8 cellular contexts compared by ENCODE assay signal in the genomic region with DNA sequence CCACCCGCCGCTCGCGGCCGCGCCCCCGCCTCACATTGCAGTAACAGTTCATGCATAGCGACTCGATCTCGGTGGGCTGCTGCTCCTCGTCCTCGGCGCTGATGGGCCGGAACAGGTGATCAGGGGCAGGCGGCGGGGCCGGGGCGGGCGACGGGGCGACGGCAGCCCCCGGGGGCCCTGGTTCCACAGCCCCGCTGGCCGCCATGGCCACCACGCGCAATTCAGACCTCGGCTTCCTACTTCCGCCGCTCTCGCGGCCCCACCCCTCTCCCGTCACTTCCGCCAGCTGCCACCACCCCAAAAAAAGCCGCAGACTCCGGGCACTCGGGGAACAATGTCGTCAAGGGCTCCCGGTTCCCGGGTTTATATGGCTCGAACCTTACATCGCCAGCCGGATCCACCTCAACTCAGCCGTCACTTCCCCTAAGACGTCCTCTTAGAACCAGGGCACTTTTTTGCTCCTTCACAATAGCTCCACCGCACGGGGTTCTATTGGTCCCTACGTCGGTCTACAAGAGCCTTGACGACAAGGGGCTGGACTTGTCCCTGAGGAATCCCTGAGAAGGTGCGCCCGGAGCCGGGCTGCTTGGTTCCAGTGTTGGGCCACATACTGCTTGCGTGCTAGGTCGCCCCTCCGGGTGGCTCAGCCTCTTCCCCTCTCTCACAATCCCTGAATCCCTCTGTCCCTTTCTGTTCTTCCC. TPM values are rescaled to one million over a fixed set of nuclear protein-coding genes. Genes with fewer than 3 reads are reported as not detected.
DNase-seq lines count a peak whose midpoint lies in the region; ATAC-seq and TF ChIP-seq lines count a peak whose summit lies in the region.

A gene with protein sequence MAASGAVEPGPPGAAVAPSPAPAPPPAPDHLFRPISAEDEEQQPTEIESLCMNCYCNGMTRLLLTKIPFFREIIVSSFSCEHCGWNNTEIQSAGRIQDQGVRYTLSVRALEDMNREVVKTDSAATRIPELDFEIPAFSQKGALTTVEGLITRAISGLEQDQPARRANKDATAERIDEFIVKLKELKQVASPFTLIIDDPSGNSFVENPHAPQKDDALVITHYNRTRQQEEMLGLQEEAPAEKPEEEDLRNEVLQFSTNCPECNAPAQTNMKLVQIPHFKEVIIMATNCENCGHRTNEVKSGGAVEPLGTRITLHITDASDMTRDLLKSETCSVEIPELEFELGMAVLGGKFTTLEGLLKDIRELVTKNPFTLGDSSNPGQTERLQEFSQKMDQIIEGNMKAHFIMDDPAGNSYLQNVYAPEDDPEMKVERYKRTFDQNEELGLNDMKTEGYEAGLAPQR (minus strand): TSS at position 238 of the 701 bp plus-strand sequence. CDS start 33 bp downstream, at position 205.

- TF ChIP-seq RAD21 in IMR-90 (IDR thresholded peaks at IDR 0.05; ENCODE audit: low read length), result no peak

- peaks cover 50% of the 10 kb centered on the region for H3K4me1 Mint-ChIP-seq in activated T-helper 1 cell treated with anti-CD3 and anti-CD28 coated beads, Interleukin-12 subunit alpha, Interleukin-12 subunit beta, Interleukin-2, Interleukin-4 antibody, amounts not matched to agents 30 ng/mL and 10 ng/mL and 1 ng/mL, durations not matched to agents 14 hours and 24 hours and 36 hours (ENCODE audit: low read depth)
- H3K4me1 Mint-ChIP-seq in naive B cell, result peaks cover 24 to 41% (median 36%) of the 10 kb centered on the region in 3 donors
- H3K4me1 Mint-ChIP-seq in stimulated activated effector memory CD8-positive, alpha-beta T cell treated with anti-CD3 and anti-CD28 coated beads, Interleukin-12 subunit alpha, Interleukin-12 subunit beta, amount 100 ng/mL, for 72 hours, result peaks cover 67% of the 10 kb centered on the region

- H4K8ac ChIP-seq in IMR-90 (ENCODE audit: low read depth in 2 of 2, low read length in 2 of 2), result peak within 1 kb of the TSS; percentile 96 to 98

- peak within 1 kb of the TSS; percentile 93 for H3K23ac ChIP-seq in IMR-90 (ENCODE audit: low read depth, low read length)

- peak within 1 kb of the TSS; percentile 94 for H3K9ac ChIP-seq in IMR-90 (ENCODE audit: low read depth, low read length)

- H2AK9ac ChIP-seq in IMR-90 (replicated peaks; ENCODE audit: low read depth, low read length, poor library complexity), result peak within 1 kb of the TSS; percentile 92

- peaks cover 8% of the 10 kb centered on the region for H3K4me1 ChIP-seq in IMR-90 (ENCODE audit: control insufficient read depth, insufficient read depth, low read length)

- peak within 1 kb of the TSS; percentile 81 for H3K27ac ChIP-seq in IMR-90 (ENCODE audit: insufficient read depth, low read length)

- peak within 1 kb of the TSS; percentile 89 for H2AK5ac ChIP-seq in IMR-90 (ENCODE audit: low read depth, low read length)

- H3K4me2 ChIP-seq in IMR-90 (ENCODE audit: low read depth, low read length), result peak within 1 kb of the TSS; percentile 97

- peak within 1 kb of the TSS; percentile 30; the same call in 1 of the 3 replicates for H2BK15ac ChIP-seq in IMR-90 (ENCODE audit: low read depth, low read length)

- no TSS peak for BruUV-seq in IMR-90 (replicated peaks; lab: Mats Ljungman, UMichigan)

- peak within 1 kb of the TSS; percentile 75 for H2BK5ac ChIP-seq in IMR-90 (ENCODE audit: low read depth, low read length, poor library complexity, severe bottlenecking)

- H3K27me3 Mint-ChIP-seq in activated T-helper 1 cell treated with anti-CD3 and anti-CD28 coated beads, Interleukin-12 subunit alpha, Interleukin-12 subunit beta, Interleukin-2, Interleukin-4 antibody, amounts not matched to agents 30 ng/mL and 10 ng/mL and 1 ng/mL, durations not matched to agents 14 hours and 24 hours and 36 hours (ENCODE audit: insufficient read depth), result no peaks in the 10 kb centered on the region
- peaks cover 0 to 9% (median 2%) of the 10 kb centered on the region in 3 donors for H3K27me3 Mint-ChIP-seq in naive B cell

- peak within 1 kb of the TSS; percentile 93 for H4K5ac ChIP-seq in IMR-90 (ENCODE audit: low read depth, low read length)

- DNase-seq in DMS 273 (lab: John Stamatoyannopoulos, UW; ENCODE audit: unreplicated experiment), result peak; percentile 72
- DNase-seq in IMR-90, result peak; percentile 56
- DNase-seq in RPMI7951 (ENCODE audit: low read depth), result peak; percentile 67
- peak; percentile 84 for DNase-seq in activated T-helper 1 cell treated with anti-CD3 and anti-CD28 coated beads, Interleukin-12 subunit alpha, Interleukin-12 subunit beta, Interleukin-2, Interleukin-4 antibody, amounts not matched to agents 30 ng/mL and 10 ng/mL and 1 ng/mL, durations not matched to agents 14 hours and 24 hours and 36 hours (ENCODE audit: low spot score)
- DNase-seq in fibroblast of gingiva (ENCODE audit: low read depth), result peak; percentile 63
- peak; percentile 82 for DNase-seq in naive B cell
- peak; percentile 65 to 89 for DNase-seq in stimulated activated effector memory CD8-positive, alpha-beta T cell treated with anti-CD3 and anti-CD28 coated beads, Interleukin-12 subunit alpha, Interleukin-12 subunit beta, amount 100 ng/mL, for 72 hours (ENCODE audit: low spot score in 2 of 2)

- TF ChIP-seq CTCF in IMR-90 (conservative IDR thresholded peaks at IDR 0.05; ENCODE audit: low read depth, low read length), result no peak

- no peaks in the 10 kb centered on the region for H3K9me3 ChIP-seq in IMR-90 (ENCODE audit: control insufficient read depth, insufficient read depth, low read length)

- intact Hi-C loops in IMR-90 (cut with micrococcal nuclease), result loop anchor here (1.0 kb wide), 1 partner anchor 48 kb away; no protein-coding TSS in a partner anchor
- intact Hi-C loops in activated T-helper 1 cell treated with anti-CD3 and anti-CD28 coated beads, Interleukin-12 subunit alpha, Interleukin-12 subunit beta, Interleukin-2, Interleukin-4 antibody, amounts not matched to agents 30 ng/mL and 10 ng/mL and 1 ng/mL, durations not matched to agents 14 hours and 24 hours and 36 hours (cut with micrococcal nuclease), result loop anchor here (1.0 to 5.0 kb wide), 6 partner anchors 15 to 539 kb away; a partner anchor contains a TSS

- no peak within 1 kb of the TSS; the same call in 1 of the 2 replicates for H2BK20ac ChIP-seq in IMR-90 (ENCODE audit: low read depth, low read length)

- peaks cover 38% of the 10 kb centered on the region for H3K36me3 Mint-ChIP-seq in activated T-helper 1 cell treated with anti-CD3 and anti-CD28 coated beads, Interleukin-12 subunit alpha, Interleukin-12 subunit beta, Interleukin-2, Interleukin-4 antibody, amounts not matched to agents 30 ng/mL and 10 ng/mL and 1 ng/mL, durations not matched to agents 14 hours and 24 hours and 36 hours (ENCODE audit: low read depth)
- H3K36me3 Mint-ChIP-seq in naive B cell, result peaks cover 15 to 19% of the 10 kb centered on the region in 2 donors
- H3K36me3 Mint-ChIP-seq in stimulated activated effector memory CD8-positive, alpha-beta T cell treated with anti-CD3 and anti-CD28 coated beads, Interleukin-12 subunit alpha, Interleukin-12 subunit beta, amount 100 ng/mL, for 72 hours, result peaks cover 50% of the 10 kb centered on the region

- H3K4me3 ChIP-seq in IMR-90 (ENCODE audit: insufficient read depth, low read depth, low read length), result peak within 1 kb of the TSS; percentile 67

- H2BK120ac ChIP-seq in IMR-90 (ENCODE audit: low read depth, low read length), result peak within 1 kb of the TSS; percentile 88

- H3K18ac ChIP-seq in IMR-90 (ENCODE audit: low read depth, low read length), result peak within 1 kb of the TSS; percentile 86

- H3K9me3 Mint-ChIP-seq in activated T-helper 1 cell treated with anti-CD3 and anti-CD28 coated beads, Interleukin-12 subunit alpha, Interleukin-12 subunit beta, Interleukin-2, Interleukin-4 antibody, amounts not matched to agents 30 ng/mL and 10 ng/mL and 1 ng/mL, durations not matched to agents 14 hours and 24 hours and 36 hours, result no peaks in the 10 kb centered on the region
- H3K9me3 Mint-ChIP-seq in naive B cell, result no peaks in the 10 kb centered on the region
- H3K9me3 Mint-ChIP-seq in stimulated activated effector memory CD8-positive, alpha-beta T cell treated with anti-CD3 and anti-CD28 coated beads, Interleukin-12 subunit alpha, Interleukin-12 subunit beta, amount 100 ng/mL, for 72 hours, result no peaks in the 10 kb centered on the region

- peak; percentile 85 for TF ChIP-seq POLR2A in IMR-90 (IDR thresholded peaks at IDR 0.05; ENCODE audit: low read depth, low read length)

- dilution Hi-C loops in IMR-90 (cut with HindIII; ENCODE audit: low sequenced_read_pairs, unreplicated experiment), result no loop called here

- POLR2A ChIA-PET in IMR-90 (lab: Charles Lee; ENCODE audit: unreplicated experiment), result no interaction called here

- in situ Hi-C loops in IMR-90 (cut with MboI; ENCODE audit: low sequenced_read_pairs), result loop anchor here (5.0 kb wide), 1 partner anchor 444 kb away; a partner anchor contains a TSS

- 4% methylated on average over 13 of the region's 56 CpGs; no CpG with 5 or more reads in 1 of the 2 experiments for WGBS in IMR-90 (ENCODE audit: extremely low coverage in 2 of 2, insufficient read length in 1 of 2), 2 experiments

- peaks cover 21% of the 10 kb centered on the region; the same call in 1 of the 2 replicates for H3K9me1 ChIP-seq in IMR-90 (ENCODE audit: insufficient read depth, low read length)

- peak within 1 kb of the TSS; percentile 92 for H3K4ac ChIP-seq in IMR-90 (ENCODE audit: low read depth, low read length)

- peak within 1 kb of the TSS; percentile 75 for H4K91ac ChIP-seq in IMR-90 (ENCODE audit: insufficient read depth, low read depth, low read length)

- peak within 1 kb of the TSS; percentile 95 for H2AFZ ChIP-seq in IMR-90 (replicated peaks; ENCODE audit: low read length, poor library complexity)

- CTCF ChIA-PET in IMR-90 (lab: Yijun Ruan, JAX), result interaction anchor here (0.5 to 1.3 kb wide), 2 partner anchors 48 to 209 kb away, joined by 3 to 5 read pairs; no protein-coding TSS in a partner anchor

- no peaks in the 10 kb centered on the region for H3K27me3 ChIP-seq in IMR-90 (ENCODE audit: control insufficient read depth, insufficient read depth, low read length)

- peaks cover 28% of the 10 kb centered on the region for H3K36me3 ChIP-seq in IMR-90 (ENCODE audit: control insufficient read depth, insufficient read depth, low read length)

- H3K56ac ChIP-seq in IMR-90 (ENCODE audit: extremely low read depth, insufficient read depth, low read length), result peak within 1 kb of the TSS; percentile 87

- peaks cover 39 to 53% of the 10 kb centered on the region in 2 experiments for H3K79me1 ChIP-seq in IMR-90 (ENCODE audit: low read depth in 1 of 2, low read length in 2 of 2)

- H3K4me3 Mint-ChIP-seq in activated T-helper 1 cell treated with anti-CD3 and anti-CD28 coated beads, Interleukin-12 subunit alpha, Interleukin-12 subunit beta, Interleukin-2, Interleukin-4 antibody, amounts not matched to agents 30 ng/mL and 10 ng/mL and 1 ng/mL, durations not matched to agents 14 hours and 24 hours and 36 hours, result peak within 1 kb of the TSS; percentile 90
- H3K4me3 Mint-ChIP-seq in naive B cell, result peak within 1 kb of the TSS; percentile 77 to 99 (median 98)
- peak within 1 kb of the TSS; percentile 91 for H3K4me3 Mint-ChIP-seq in stimulated activated effector memory CD8-positive, alpha-beta T cell treated with anti-CD3 and anti-CD28 coated beads, Interleukin-12 subunit alpha, Interleukin-12 subunit beta, amount 100 ng/mL, for 72 hours

- peak; percentile 85 for ATAC-seq in GM21515 (IDR thresholded peaks at IDR 0.05; ENCODE audit: unreplicated experiment)
- ATAC-seq in IMR-90 (ENCODE audit: low read depth), result peak; percentile 88
- peak; percentile 92 to 93 for ATAC-seq in naive B cell (ENCODE audit: low read depth in 2 of 2)
- peak; percentile 88 for ATAC-seq in stimulated activated effector memory CD8-positive, alpha-beta T cell treated with anti-CD3 and anti-CD28 coated beads, Interleukin-12 subunit alpha, Interleukin-12 subunit beta, amount 100 ng/mL, for 72 hours

- H3K27ac Mint-ChIP-seq in activated T-helper 1 cell treated with anti-CD3 and anti-CD28 coated beads, Interleukin-12 subunit alpha, Interleukin-12 subunit beta, Interleukin-2, Interleukin-4 antibody, amounts not matched to agents 30 ng/mL and 10 ng/mL and 1 ng/mL, durations not matched to agents 14 hours and 24 hours and 36 hours, result peak within 1 kb of the TSS; percentile 88
- H3K27ac Mint-ChIP-seq in naive B cell, result peak within 1 kb of the TSS; percentile 93 to 98 (median 98)
- H3K27ac Mint-ChIP-seq in stimulated activated effector memory CD8-positive, alpha-beta T cell treated with anti-CD3 and anti-CD28 coated beads, Interleukin-12 subunit alpha, Interleukin-12 subunit beta, amount 100 ng/mL, for 72 hours, result peak within 1 kb of the TSS; percentile 96

- H3K14ac ChIP-seq in IMR-90 (replicated peaks; ENCODE audit: low read depth, low read length), result peak within 1 kb of the TSS; percentile 99

- 0 out of 2 replicates have a peak, but pooled peaks cover 4% of the 10 kb centered on the region for H4K20me1 ChIP-seq in IMR-90 (ENCODE audit: insufficient read depth, low read length)

RNA-seq across cellular contexts. Expression of the gene that starts here (rescaled TPM):
- 52.0 and 53.9 TPM in 2 replicates for total RNA-seq in IMR-90 (2012; rRNA removed)
- 38.5 and 40.8 TPM in 2 replicates for polyA plus RNA-seq in IMR-90 (2012; rRNA removed)
- polyA plus RNA-seq in IMR-90 (2012; cell fraction: cytosol; rRNA removed), result 23.7 and 31.3 TPM in 2 replicates
- polyA plus RNA-seq in IMR-90 (2012; cell fraction: nucleus; rRNA removed; ENCODE audit: low replicate concordance), result 17.8 and 38.4 TPM in 2 replicates
- 61.7 and 63.3 TPM in 2 replicates for total RNA-seq in RPMI7951 (2014; rRNA removed; shearing (Covaris generic))
- 104 TPM in 2 replicates for total RNA-seq in activated T-helper 1 cell treated with anti-CD3 and anti-CD28 coated beads, Interleukin-12 subunit alpha, Interleukin-12 subunit beta, Interleukin-2, Interleukin-4 antibody, amounts not matched to agents 30 ng/mL and 10 ng/mL and 1 ng/mL, durations not matched to agents 14 hours and 24 hours and 36 hours
- 10 to 100 TPM; 36.9 to 51.1 (median 45.0) TPM for polyA plus RNA-seq in naive B cell (ENCODE audit: low read depth in 6 of 6)

Comparison
In these comparisons a context has a peak if more than half of its experiments do, and no peak if none do; other contexts are left out.
1. Peak in every context shown above with its lines: DNase-seq, ATAC-seq, H3K4me3 ChIP-seq and H3K27ac ChIP-seq.